Comparison of ENCODE assay signal across 10 cellular contexts in the genomic region with DNA sequence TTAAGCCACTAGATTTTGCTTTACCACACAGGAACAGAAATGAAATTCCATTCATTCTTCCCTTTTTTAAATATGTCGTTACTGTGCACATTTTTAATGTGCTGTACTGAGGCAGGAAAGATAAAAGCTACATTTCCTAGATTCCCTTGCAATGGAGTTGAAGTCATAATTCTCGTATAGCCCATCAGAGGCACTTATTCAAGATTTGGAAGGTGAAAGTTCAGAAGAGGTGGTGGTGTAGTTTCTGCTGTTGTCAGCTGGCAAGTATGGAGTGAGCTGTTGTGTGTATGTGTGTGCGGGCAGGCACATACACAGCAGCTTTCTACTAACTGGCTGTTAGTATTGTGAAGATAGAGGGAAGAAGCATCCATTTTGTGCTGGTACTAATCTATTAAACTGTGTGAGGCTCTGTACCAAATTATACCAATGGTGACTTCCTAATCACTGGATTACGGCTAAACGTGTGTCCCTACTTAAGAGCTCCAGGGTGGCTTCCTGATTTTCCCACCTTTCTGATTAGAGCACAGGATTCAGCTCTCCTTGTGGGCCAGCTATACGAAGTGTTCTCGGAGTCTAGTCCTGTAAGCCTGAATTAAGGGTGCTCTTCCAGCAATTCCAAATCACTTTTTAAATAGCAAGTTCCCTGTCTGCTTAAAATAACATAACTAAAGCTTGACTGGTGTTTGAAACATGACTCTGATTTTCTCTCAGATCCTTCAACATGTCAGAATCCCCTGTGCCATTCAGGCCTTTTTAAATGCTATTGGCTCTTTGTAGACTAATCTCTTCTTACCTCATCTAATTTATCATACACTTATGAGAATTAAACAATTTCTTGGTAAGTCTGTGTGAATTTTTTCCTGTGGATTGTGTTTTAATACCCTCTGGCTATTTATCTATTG. TPM values are rescaled to one million over a fixed set of nuclear protein-coding genes. Genes with fewer than 3 reads are reported as not detected.
DNase-seq lines count a peak whose midpoint lies in the region; ATAC-seq, FAIRE-seq and TF ChIP-seq lines count a peak whose summit lies in the region.
"Had no signal": no experiment of that assay in that cellular context is flagged by ENCODE, and none has a peak within 500 bp of the region (broad histone marks: within the 10 kb centered on the region; RNA-seq: fewer than 3 reads in every experiment).

No MANE protein-coding gene starts in this region.

- no peaks in the 10 kb centered on the region for H3K27me3 Mint-ChIP-seq in T-helper 1 cell treated with Interleukin-12 subunit alpha and Interleukin-12 subunit beta and Interleukin-4 antibody, amounts not matched to agents 30 μg/mL and 1 μg/mL, for 36 hours (ENCODE audit: low read depth)

- peaks cover 47% of the 10 kb centered on the region for H3K4me1 Mint-ChIP-seq in T-helper 1 cell treated with Interleukin-12 subunit alpha and Interleukin-12 subunit beta and Interleukin-4 antibody, amounts not matched to agents 30 μg/mL and 1 μg/mL, for 36 hours (ENCODE audit: low read depth)

- H3K4me3 Mint-ChIP-seq in T-helper 1 cell treated with Interleukin-12 subunit alpha and Interleukin-12 subunit beta and Interleukin-4 antibody, amounts not matched to agents 30 μg/mL and 1 μg/mL, for 36 hours = peak overlapping the region; percentile 44

- no peak for FAIRE-seq in small intestine (lab: Jason Lieb, UNC)

- H3K36me3 Mint-ChIP-seq in T-helper 1 cell treated with Interleukin-12 subunit alpha and Interleukin-12 subunit beta and Interleukin-4 antibody, amounts not matched to agents 30 μg/mL and 1 μg/mL, for 36 hours (ENCODE audit: low read depth) = peaks cover 9% of the 10 kb centered on the region

- no peak for TF ChIP-seq POLR2A in transverse colon (IDR thresholded peaks at IDR 0.05)

- H3K27ac Mint-ChIP-seq in T-helper 1 cell treated with Interleukin-12 subunit alpha and Interleukin-12 subunit beta and Interleukin-4 antibody, amounts not matched to agents 30 μg/mL and 1 μg/mL, for 36 hours = peak overlapping the region; percentile 74

- H3K9me3 ChIP-seq in small intestine (ENCODE audit: control insufficient read depth, low read depth) (no peaks in the 10 kb centered on the region), transverse colon (no peaks in the 10 kb centered on the region)

- DNase-seq in T-helper 1 cell (no peak), fibroblast of villous mesenchyme (ENCODE audit: low read depth) (peak; percentile 57), small intestine (peak; percentile 4), transverse colon (no peak), cerebellar nuclear complex (lab: John Stamatoyannopoulos, UW) (no peak)
- DNase-seq: hippocampal formation; stimulated activated CD4-positive, alpha-beta T cell treated with anti-CD3 and anti-CD28 coated beads, Interleukin-1b, Interleukin-23, amount 100 ng/mL, for 48 hours had no signal

- ATAC-seq in HG02642 (IDR thresholded peaks at IDR 0.05; ENCODE audit: poor library complexity, unreplicated experiment) = no peak

- H3K27ac ChIP-seq in small intestine (ENCODE audit: low read depth in 1 of 2, low read length in 1 of 2) = peak overlapping the region in 1 of 2 donors; percentile 44
- H3K27ac ChIP-seq in transverse colon = no peak overlapping the region

- intact Hi-C loops in transverse colon (cut with DNase I; ENCODE audit: low total_unique reads) = no loop called here

- 0 out of 2 replicates have a peak overlapping the region, but pooled peaks have one; percentile 4 for H3K4me3 ChIP-seq in WI38 (ENCODE audit: low read depth, low read length)
- no peak overlapping the region for H3K4me3 ChIP-seq in fibroblast of villous mesenchyme (ENCODE audit: low read depth, low read length)
- H3K4me3 ChIP-seq in small intestine (ENCODE audit: low read depth in 1 of 2, low read length in 2 of 2) = no peak overlapping the region
- no peak overlapping the region for H3K4me3 ChIP-seq in transverse colon

- WGBS in small intestine, 3 donors = 54 to 58% (median 55%) methylated on average over 7 of the region's 7 CpGs
- 58 to 68% methylated on average over 2 to 7 of the region's 7 CpGs for WGBS in transverse colon (ENCODE audit: low coverage in 1 of 2), 2 donors

- TF ChIP-seq EP300 in transverse colon (IDR thresholded peaks at IDR 0.05; ENCODE audit: low read depth) = no peak

- no peaks in the 10 kb centered on the region for H3K9me3 Mint-ChIP-seq in T-helper 1 cell treated with Interleukin-12 subunit alpha and Interleukin-12 subunit beta and Interleukin-4 antibody, amounts not matched to agents 30 μg/mL and 1 μg/mL, for 36 hours

- H3K36me3 ChIP-seq in small intestine (ENCODE audit: control insufficient read depth in 2 of 2, insufficient read depth in 2 of 2, low read length in 2 of 2) = no peaks in the 10 kb centered on the region
- no peaks in the 10 kb centered on the region for H3K36me3 ChIP-seq in transverse colon

- in situ Hi-C loops in transverse colon (cut with MboI; ENCODE audit: low pct_ligation_motif_present in 1 of 4, low pct_unique_long_range_greater_than_20kb in 1 of 4, low sequenced_read_pairs in 3 of 4) = no loop called here

- H3K27me3 ChIP-seq in small intestine (ENCODE audit: control insufficient read depth in 2 of 2, insufficient read depth in 2 of 2, low read length in 2 of 2) (no peaks in the 10 kb centered on the region), transverse colon (no peaks in the 10 kb centered on the region)

- peaks cover 3 to 11% of the 10 kb centered on the region in 2 donors for H3K4me1 ChIP-seq in small intestine (ENCODE audit: control insufficient read depth in 2 of 2, insufficient read depth in 1 of 2, low read depth in 1 of 2, low read length in 1 of 2)
- peaks cover 0 to 47% (median 19%) of the 10 kb centered on the region in 4 donors for H3K4me1 ChIP-seq in transverse colon

- TF ChIP-seq CTCF in WI38 (IDR thresholded peaks at IDR 0.05; ENCODE audit: low read depth, low read length) (no peak), fibroblast of villous mesenchyme (IDR thresholded peaks at IDR 0.05; ENCODE audit: insufficient read depth, low read depth, low read length) (no peak), transverse colon (IDR thresholded peaks at IDR 0.05) (no peak)

RNA-seq across cellular contexts. Expression of a gene that starts 43.8 kb away (rescaled TPM):
- total RNA-seq in fibroblast of villous mesenchyme = 60.9 and 85.1 TPM in 2 replicates
- 10 to 100 TPM; 17.6 to 23.3 (median 22.7) TPM for polyA plus RNA-seq in small intestine
- total RNA-seq in transverse colon = 10 to 100 TPM; 62.1 to 74.0 (median 68.5) TPM

Comparison
In these comparisons a context has a peak if more than half of its experiments do, and no peak if none do; other contexts are left out.
1. DNase-seq: peak in fibroblast of villous mesenchyme (single experiment) and small intestine (single experiment); none in T-helper 1 cell (0 of 5), transverse colon (single experiment) and cerebellar nuclear complex (0 of 2).